In the genomic region with DNA sequence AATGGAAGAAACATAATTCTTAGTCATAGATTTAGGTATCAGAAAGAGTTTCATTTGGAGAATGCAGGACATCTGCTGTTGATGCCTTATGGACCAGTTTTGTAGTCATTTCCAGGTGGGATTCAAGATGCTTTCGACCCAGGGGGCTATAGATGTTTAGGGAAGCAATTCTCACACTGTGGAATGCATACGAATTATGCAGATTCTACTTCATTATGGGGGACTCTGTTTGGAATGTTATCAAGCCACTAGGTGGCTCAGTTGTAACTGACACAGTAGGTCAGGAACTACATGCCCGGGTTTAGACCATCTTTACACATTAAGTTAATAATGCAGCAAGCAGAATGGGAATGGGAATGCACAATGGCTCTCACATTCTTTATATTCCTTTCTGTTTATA, we compare ENCODE assay signal across 12 cellular contexts.
DNase-seq lines count a peak whose midpoint lies in the region; ATAC-seq, FAIRE-seq and TF ChIP-seq lines count a peak whose summit lies in the region.
"Had no signal": no experiment of that assay in that cellular context is flagged by ENCODE, and none has a peak within 500 bp of the region (broad histone marks: within the 10 kb centered on the region; RNA-seq: fewer than 3 reads in every experiment).

No MANE protein-coding gene starts in this region.

- no peaks in the 10 kb centered on the region for H3K9me3 ChIP-seq in HepG2 (ENCODE audit: low read length)
- H3K9me3 ChIP-seq: upper lobe of left lung had no signal

- no peak for FAIRE-seq in HepG2 (lab: Jason Lieb, UNC)

- no peaks in the 10 kb centered on the region for H3K4me1 Mint-ChIP-seq in naive thymus-derived CD8-positive, alpha-beta T cell

- ATAC-seq in HG02885 (IDR thresholded peaks at IDR 0.05; ENCODE audit: poor library complexity, unreplicated experiment), result peak; percentile 50
- peak; percentile 79 for ATAC-seq in HepG2
- no peak for ATAC-seq in GM18907 (IDR thresholded peaks at IDR 0.05; ENCODE audit: unreplicated experiment)
- ATAC-seq in naive thymus-derived CD8-positive, alpha-beta T cell, result no peak
- ATAC-seq: sciatic nerve had no signal

- no peak for TF ChIP-seq EP300 in HepG2 (IDR thresholded peaks at IDR 0.05; ENCODE audit: low read depth in 2 of 2, low read length in 2 of 2)
- TF ChIP-seq EP300 in HepG2 (CRISPR knock-in tag; IDR thresholded peaks at IDR 0.05; ENCODE audit: borderline replicate concordance), result no peak

- H3K27me3 ChIP-seq in HepG2 (ENCODE audit: control insufficient read depth in 1 of 2, insufficient read depth in 2 of 2, low read length in 2 of 2), result no peaks in the 10 kb centered on the region
- H3K27me3 ChIP-seq: upper lobe of left lung had no signal

- 0% methylated on average over 2 of the region's 3 CpGs for WGBS in HepG2 (ENCODE audit: low lambda C conversion rate)

- POLR2A ChIA-PET in HepG2 (lab: Yijun Ruan, JAX), result no interaction called here
- POLR2A ChIA-PET in naive thymus-derived CD8-positive, alpha-beta T cell (lab: Charles Lee), result no interaction called here

- in situ Hi-C loops in SK-MEL-5 (cut with HindIII; ENCODE audit: low pct_unique_long_range_greater_than_20kb, low sequenced_read_pairs) (no loop called here), HepG2 (cut with HindIII; ENCODE audit: extremely low pct_ligation_motif_present, low pct_unique_long_range_greater_than_20kb) (no loop called here)

- H3K36me3 Mint-ChIP-seq in naive thymus-derived CD8-positive, alpha-beta T cell, result no peaks in the 10 kb centered on the region

- H3K36me3 ChIP-seq in HepG2 (replicated peaks in 1 of 2; ENCODE audit: control insufficient read depth in 1 of 2, insufficient read depth in 2 of 2, low read length in 2 of 2), result no peaks in the 10 kb centered on the region
- H3K36me3 ChIP-seq: upper lobe of left lung had no signal

- H3K79me2 ChIP-seq in HepG2 (ENCODE audit: insufficient read depth, low read length), result no peaks in the 10 kb centered on the region

- intact Hi-C loops in HepG2 (cut with micrococcal nuclease; ENCODE audit: unreplicated experiment), result loop anchor here (5.0 to 10.0 kb wide), 2 partner anchors 420 to 598 kb away; no protein-coding TSS in a partner anchor

- H2AFZ ChIP-seq in HepG2 (ENCODE audit: low read length), result no peak overlapping the region

- H4K20me1 ChIP-seq in HepG2 (ENCODE audit: insufficient read depth, low read length), result no peaks in the 10 kb centered on the region

- no TSS peak for BruUV-seq in HepG2 (replicated peaks; lab: Mats Ljungman, UMichigan)

- peak; percentile 54 for TF ChIP-seq CTCF in HepG2 (CRISPR knock-in tag; IDR thresholded peaks at IDR 0.05)

- no peak for TF ChIP-seq POLR2A in HepG2 (IDR thresholded peaks at IDR 0.05; ENCODE audit: insufficient read depth in 1 of 2, low read depth in 2 of 2, low read length in 2 of 2)

- CTCF ChIA-PET in HepG2 (lab: Yijun Ruan, JAX; ENCODE audit: low intra/inter-chr PET ratio, low total read pairs), result no interaction called here

- H3K27ac Mint-ChIP-seq in naive thymus-derived CD8-positive, alpha-beta T cell, result no peak overlapping the region

- no peaks in the 10 kb centered on the region for H3K27me3 Mint-ChIP-seq in naive thymus-derived CD8-positive, alpha-beta T cell

- H3K4me2 ChIP-seq in HepG2 (ENCODE audit: low read depth, low read length), result no peak overlapping the region

- H3K9ac ChIP-seq in HepG2 (ENCODE audit: insufficient read depth, low read depth, low read length), result no peak overlapping the region

- H3K9me3 Mint-ChIP-seq in naive thymus-derived CD8-positive, alpha-beta T cell, result peaks cover 0 to 9% (median 2%) of the 10 kb centered on the region in 9 donors

- no peak overlapping the region for H3K27ac ChIP-seq in HepG2 (ENCODE audit: extremely low read length, insufficient read depth, low read length)
- H3K27ac ChIP-seq: upper lobe of left lung had no signal

- TF ChIP-seq RAD21 in HepG2 (CRISPR knock-in tag; IDR thresholded peaks at IDR 0.05), result no peak

- H3K4me3 Mint-ChIP-seq in naive thymus-derived CD8-positive, alpha-beta T cell, result no peak overlapping the region

- peak; percentile 34 for DNase-seq in ELR (ENCODE audit: low read depth)
- DNase-seq in SK-MEL-5 (ENCODE audit: low read depth, low spot score), result peak; percentile 30
- peak; percentile 12 for DNase-seq in HepG2 (ENCODE audit: low spot score)
- no peak for DNase-seq in naive thymus-derived CD8-positive, alpha-beta T cell
- DNase-seq in GM19240 (ENCODE audit: insufficient read length, low spot score), result no peak
- DNase-seq in NK-92 (lab: John Stamatoyannopoulos, UW; ENCODE audit: unreplicated experiment), result no peak
- DNase-seq: DMS79 treated with DMSO at 0.1 percent for 48 hours, mesenchymal stem cell, upper lobe of left lung had no signal

- no peaks in the 10 kb centered on the region for H3K4me1 ChIP-seq in HepG2 (ENCODE audit: insufficient read depth, low read length)
- H3K4me1 ChIP-seq: upper lobe of left lung had no signal

- H3K4me3 ChIP-seq in HepG2 (replicated peaks in 1 of 3; ENCODE audit: insufficient read depth in 1 of 3, low read depth in 2 of 3, low read length in 3 of 3), result no peak overlapping the region
- H3K4me3 ChIP-seq: upper lobe of left lung had no signal

TF ChIP-seq in HepG2, 621 proteins besides CTCF, POLR2A, EP300 and RAD21:
- TF ChIP-seq ZNF224 (CRISPR knock-in tag; IDR thresholded peaks at IDR 0.05) (no peak), SMC3 (IDR thresholded peaks at IDR 0.05; ENCODE audit: low read length) (0 out of 2 replicates have a peak, but pooled peaks have one; percentile 13), STAG1 (CRISPR knock-in tag; IDR thresholded peaks at IDR 0.05) (peak; percentile 63)
- TF ChIP-seq, protein P1, sequence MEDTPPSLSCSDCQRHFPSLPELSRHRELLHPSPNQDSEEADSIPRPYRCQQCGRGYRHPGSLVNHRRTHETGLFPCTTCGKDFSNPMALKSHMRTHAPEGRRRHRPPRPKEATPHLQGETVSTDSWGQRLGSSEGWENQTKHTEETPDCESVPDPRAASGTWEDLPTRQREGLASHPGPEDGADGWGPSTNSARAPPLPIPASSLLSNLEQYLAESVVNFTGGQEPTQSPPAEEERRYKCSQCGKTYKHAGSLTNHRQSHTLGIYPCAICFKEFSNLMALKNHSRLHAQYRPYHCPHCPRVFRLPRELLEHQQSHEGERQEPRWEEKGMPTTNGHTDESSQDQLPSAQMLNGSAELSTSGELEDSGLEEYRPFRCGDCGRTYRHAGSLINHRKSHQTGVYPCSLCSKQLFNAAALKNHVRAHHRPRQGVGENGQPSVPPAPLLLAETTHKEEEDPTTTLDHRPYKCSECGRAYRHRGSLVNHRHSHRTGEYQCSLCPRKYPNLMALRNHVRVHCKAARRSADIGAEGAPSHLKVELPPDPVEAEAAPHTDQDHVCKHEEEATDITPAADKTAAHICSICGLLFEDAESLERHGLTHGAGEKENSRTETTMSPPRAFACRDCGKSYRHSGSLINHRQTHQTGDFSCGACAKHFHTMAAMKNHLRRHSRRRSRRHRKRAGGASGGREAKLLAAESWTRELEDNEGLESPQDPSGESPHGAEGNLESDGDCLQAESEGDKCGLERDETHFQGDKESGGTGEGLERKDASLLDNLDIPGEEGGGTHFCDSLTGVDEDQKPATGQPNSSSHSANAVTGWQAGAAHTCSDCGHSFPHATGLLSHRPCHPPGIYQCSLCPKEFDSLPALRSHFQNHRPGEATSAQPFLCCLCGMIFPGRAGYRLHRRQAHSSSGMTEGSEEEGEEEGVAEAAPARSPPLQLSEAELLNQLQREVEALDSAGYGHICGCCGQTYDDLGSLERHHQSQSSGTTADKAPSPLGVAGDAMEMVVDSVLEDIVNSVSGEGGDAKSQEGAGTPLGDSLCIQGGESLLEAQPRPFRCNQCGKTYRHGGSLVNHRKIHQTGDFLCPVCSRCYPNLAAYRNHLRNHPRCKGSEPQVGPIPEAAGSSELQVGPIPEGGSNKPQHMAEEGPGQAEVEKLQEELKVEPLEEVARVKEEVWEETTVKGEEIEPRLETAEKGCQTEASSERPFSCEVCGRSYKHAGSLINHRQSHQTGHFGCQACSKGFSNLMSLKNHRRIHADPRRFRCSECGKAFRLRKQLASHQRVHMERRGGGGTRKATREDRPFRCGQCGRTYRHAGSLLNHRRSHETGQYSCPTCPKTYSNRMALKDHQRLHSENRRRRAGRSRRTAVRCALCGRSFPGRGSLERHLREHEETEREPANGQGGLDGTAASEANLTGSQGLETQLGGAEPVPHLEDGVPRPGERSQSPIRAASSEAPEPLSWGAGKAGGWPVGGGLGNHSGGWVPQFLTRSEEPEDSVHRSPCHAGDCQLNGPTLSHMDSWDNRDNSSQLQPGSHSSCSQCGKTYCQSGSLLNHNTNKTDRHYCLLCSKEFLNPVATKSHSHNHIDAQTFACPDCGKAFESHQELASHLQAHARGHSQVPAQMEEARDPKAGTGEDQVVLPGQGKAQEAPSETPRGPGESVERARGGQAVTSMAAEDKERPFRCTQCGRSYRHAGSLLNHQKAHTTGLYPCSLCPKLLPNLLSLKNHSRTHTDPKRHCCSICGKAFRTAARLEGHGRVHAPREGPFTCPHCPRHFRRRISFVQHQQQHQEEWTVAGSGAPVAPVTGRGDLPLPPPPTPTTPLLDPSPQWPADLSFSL (CRISPR knock-in tag; IDR thresholded peaks at IDR 0.05), result no peak
- TF ChIP-seq, protein P2, sequence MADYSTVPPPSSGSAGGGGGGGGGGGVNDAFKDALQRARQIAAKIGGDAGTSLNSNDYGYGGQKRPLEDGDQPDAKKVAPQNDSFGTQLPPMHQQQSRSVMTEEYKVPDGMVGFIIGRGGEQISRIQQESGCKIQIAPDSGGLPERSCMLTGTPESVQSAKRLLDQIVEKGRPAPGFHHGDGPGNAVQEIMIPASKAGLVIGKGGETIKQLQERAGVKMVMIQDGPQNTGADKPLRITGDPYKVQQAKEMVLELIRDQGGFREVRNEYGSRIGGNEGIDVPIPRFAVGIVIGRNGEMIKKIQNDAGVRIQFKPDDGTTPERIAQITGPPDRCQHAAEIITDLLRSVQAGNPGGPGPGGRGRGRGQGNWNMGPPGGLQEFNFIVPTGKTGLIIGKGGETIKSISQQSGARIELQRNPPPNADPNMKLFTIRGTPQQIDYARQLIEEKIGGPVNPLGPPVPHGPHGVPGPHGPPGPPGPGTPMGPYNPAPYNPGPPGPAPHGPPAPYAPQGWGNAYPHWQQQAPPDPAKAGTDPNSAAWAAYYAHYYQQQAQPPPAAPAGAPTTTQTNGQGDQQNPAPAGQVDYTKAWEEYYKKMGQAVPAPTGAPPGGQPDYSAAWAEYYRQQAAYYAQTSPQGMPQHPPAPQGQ (CRISPR knock-in tag; IDR thresholded peaks at IDR 0.05; ENCODE audit: borderline replicate concordance), result no peak

Comparison
In these comparisons a context has a peak if more than half of its experiments do, and no peak if none do; other contexts are left out.
1. DNase-seq: peak in ELR (single experiment), SK-MEL-5 (single experiment) and HepG2 (single experiment); none in naive thymus-derived CD8-positive, alpha-beta T cell (0 of 10), GM19240 (single experiment) and NK-92 (single experiment).
2. ATAC-seq: peak in HG02885 (single experiment) and HepG2 (single experiment); none in GM18907 (single experiment) and naive thymus-derived CD8-positive, alpha-beta T cell (0 of 2).